In genomic region chr11:111422494-111423249, GRCh38 we compare ENCODE assay signal across 9 cellular contexts. TPM values are rescaled to one million over a fixed set of nuclear protein-coding genes. Genes with fewer than 3 reads are reported as not detected.
DNase-seq lines count a peak whose midpoint lies in the region; ATAC-seq and TF ChIP-seq lines count a peak whose summit lies in the region.
"Had no signal": no experiment of that assay in that cellular context is flagged by ENCODE, and none has a peak within 500 bp of the region (broad histone marks: within the 10 kb centered on the region; RNA-seq: fewer than 3 reads in every experiment).

No MANE protein-coding gene starts in this region.

- peaks cover 62% of the 10 kb centered on the region for H3K4me1 ChIP-seq in KMS-11 (ENCODE audit: low read depth, poor library complexity, severe bottlenecking)
- H3K4me1 ChIP-seq in SJSA1 (replicated peaks): peaks cover 6% of the 10 kb centered on the region

- H2AFZ ChIP-seq in KMS-11 (ENCODE audit: low read depth): peak overlapping the region; percentile 42

- DNase-seq in GM06990 (ENCODE audit: extremely low read depth, insufficient read length) (peak; percentile 69), SJSA1 (ENCODE audit: low read depth in 1 of 2, low spot score in 2 of 2) (peak; percentile 15 to 45), amniotic stem cell (lab: John Stamatoyannopoulos, UW) (peak; percentile 17), iris pigment epithelial cell (ENCODE audit: low read depth) (peak; percentile 46), COLO829 (ENCODE audit: low spot score) (no peak)
- peak; percentile 32 to 57 (median 35) for DNase-seq in stimulated activated CD4-positive, alpha-beta T cell treated with anti-CD3 and anti-CD28 coated beads, TNF-alpha, amount 100 ng/mL, for 24 hours (ENCODE audit: low read depth in 3 of 3)

- H3K4me3 ChIP-seq in GM06990 (replicated peaks; ENCODE audit: low read depth, low read length) (no peak overlapping the region), KMS-11 (IDR thresholded peaks at IDR 0.05; ENCODE audit: insufficient read depth, low read depth, low read length) (no peak overlapping the region), SJSA1 (no peak overlapping the region)

- H3K27me3 ChIP-seq in GM06990 (replicated peaks; ENCODE audit: control insufficient read depth, insufficient read depth, low read length): no peaks in the 10 kb centered on the region
- no peaks in the 10 kb centered on the region for H3K27me3 ChIP-seq in KMS-11 (ENCODE audit: insufficient read depth, low read depth)
- no peaks in the 10 kb centered on the region for H3K27me3 ChIP-seq in SJSA1 (replicated peaks)

- peak overlapping the region; percentile 9; the same call in 1 of the 2 replicates for H3K9ac ChIP-seq in KMS-11

- H3K79me2 ChIP-seq in KMS-11 (ENCODE audit: insufficient read depth, low read depth): no peaks in the 10 kb centered on the region

- peak; percentile 65 for ATAC-seq in GM21737 (IDR thresholded peaks at IDR 0.05; ENCODE audit: unreplicated experiment)

- no peaks in the 10 kb centered on the region for H4K20me1 ChIP-seq in KMS-11 (ENCODE audit: insufficient read depth)

- H3K36me3 ChIP-seq in GM06990 (ENCODE audit: control insufficient read depth, insufficient read depth, low read length): no peaks in the 10 kb centered on the region
- H3K36me3 ChIP-seq in KMS-11 (ENCODE audit: insufficient read depth): no peaks in the 10 kb centered on the region
- H3K36me3 ChIP-seq in SJSA1: no peaks in the 10 kb centered on the region

- no peaks in the 10 kb centered on the region for H3K9me3 ChIP-seq in SJSA1 (replicated peaks)

- H3K27ac ChIP-seq in KMS-11 (peak overlapping the region; percentile 48), SJSA1 (no peak overlapping the region)

- peak; percentile 99 for TF ChIP-seq CTCF in GM06990 (IDR thresholded peaks at IDR 0.05; ENCODE audit: insufficient read depth, low read length, poor library complexity, severe bottlenecking)
- TF ChIP-seq CTCF in KMS-11 (conservative IDR thresholded peaks at IDR 0.05; ENCODE audit: low read depth, low read length): peak; percentile 79

- H3K4me2 ChIP-seq in KMS-11: peak overlapping the region; percentile 36; the same call in 1 of the 2 replicates

RNA-seq across cellular contexts. Expression of gene POU2AF1, which starts 43.6 kb away (rescaled TPM):
- not detected in 2 replicates for total RNA-seq in SJSA1 (2014; rRNA removed; shearing (Covaris generic))
- total RNA-seq: dermis microvascular lymphatic vessel endothelial cell had no signal
